Comparison of ENCODE assay signal across 1 cellular context in genomic region chr5:82984786-82985762, GRCh38.
TF ChIP-seq lines count a peak whose summit lies in the region.

No MANE protein-coding gene starts in this region.

TF ChIP-seq in GM12878, 131 proteins besides CTCF, POLR2A, EP300 and RAD21 (continued from another document):
- no peak for TF ChIP-seq TARDBP (IDR thresholded peaks at IDR 0.05; ENCODE audit: borderline replicate concordance)
- no peak for TF ChIP-seq YY1 (IDR thresholded peaks at IDR 0.05; ENCODE audit: low read depth, low read length)
- no peak for TF ChIP-seq REST (IDR thresholded peaks at IDR 0.05; ENCODE audit: low read depth, low read length)
- no peak for TF ChIP-seq YBX1 (IDR thresholded peaks at IDR 0.05)
- no peak for TF ChIP-seq BMI1 (IDR thresholded peaks at IDR 0.05; ENCODE audit: borderline replicate concordance)
- TF ChIP-seq ZNF274 (IDR thresholded peaks at IDR 0.05; ENCODE audit: insufficient read depth, insufficient read length), result no peak
- TF ChIP-seq SIN3A (IDR thresholded peaks at IDR 0.05; ENCODE audit: low read depth, low read length), result no peak
- no peak for TF ChIP-seq SREBF2 (IDR thresholded peaks at IDR 0.05; ENCODE audit: low read length)
- no peak for TF ChIP-seq RELA (IDR thresholded peaks at IDR 0.05; ENCODE audit: borderline replicate concordance, partially characterized antibody)
- TF ChIP-seq BACH1 (IDR thresholded peaks at IDR 0.05; ENCODE audit: borderline replicate concordance), result no peak
